ENCODE assay signal across 8 cellular contexts in the genomic region with DNA sequence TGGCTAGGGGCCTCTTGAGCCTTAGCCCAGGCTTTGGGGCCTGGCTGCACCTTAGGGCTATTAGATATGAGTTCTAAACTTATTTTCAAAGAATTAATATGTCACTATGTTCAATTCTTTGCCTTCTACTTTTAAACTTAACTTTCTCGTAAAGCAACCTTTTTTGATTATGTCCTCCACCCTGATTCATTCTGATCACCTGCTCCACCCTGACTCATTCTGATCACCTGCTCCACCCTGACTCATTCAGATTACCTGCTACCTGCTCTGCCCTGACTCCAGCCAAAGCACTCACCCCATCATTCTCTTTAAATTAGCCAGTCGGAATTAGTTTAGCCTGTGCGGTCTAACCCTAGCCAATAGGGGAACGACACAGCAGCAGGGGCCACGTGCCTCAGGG.
DNase-seq lines count a peak whose midpoint lies in the region; ATAC-seq and TF ChIP-seq lines count a peak whose summit lies in the region.
"Not testable (repeated sequence)": the region's sequence is repeated elsewhere in the genome, so short reads cannot be mapped to it uniquely, and the experiment has no call there.

No MANE protein-coding gene starts in this region.

- 57% methylated on average over 5 of the region's 5 CpGs for WGBS in HUES64
- whole genome bisulfite sequencing in mammary epithelial cell (ENCODE audit: low coverage, missing lambda C conversion rate) = 86% methylated on average over 3 of the region's 5 CpGs

- intact Hi-C loops in mammary epithelial cell (cut with micrococcal nuclease) = not testable (repeated sequence)

- CTCF ChIA-PET in CD8-positive, alpha-beta memory T cell (lab: Charles Lee) = interaction anchor here (0.7 to 1.7 kb wide), 4 partner anchors 14 to 102 kb away, joined by 3 to 5 read pairs (median 4); partner anchors contain the start of gene MGAT5B
- CTCF ChIA-PET in mammary epithelial cell (lab: Charles Lee; ENCODE audit: low non-redundant PET) = not testable (repeated sequence)

- not testable (repeated sequence) for H3K9me3 ChIP-seq in CD8-positive, alpha-beta memory T cell (ENCODE audit: low read length); HUES64 (ENCODE audit: insufficient read depth, low read depth, low read length); mammary epithelial cell (replicated peaks; ENCODE audit: insufficient read depth, low read length); iPS-18a (ENCODE audit: control insufficient read depth, low read depth, low read length)

- not testable (repeated sequence) for BruUV-seq in mammary epithelial cell (replicated peaks; lab: Mats Ljungman, UMichigan)

- not testable (repeated sequence) for H3K27ac ChIP-seq in CD8-positive, alpha-beta memory T cell (ENCODE audit: low read depth, low read length); mammary epithelial cell (ENCODE audit: insufficient read depth, low read depth, low read length); iPS-18a (ENCODE audit: low read length)
- peak overlapping the region; percentile 100; the same call in 1 of the 2 replicates for H3K27ac ChIP-seq in HUES64 (ENCODE audit: low read depth, low read length)

- H4K20me1 ChIP-seq in mammary epithelial cell (ENCODE audit: insufficient read depth, low read length) = not testable (repeated sequence)

- H3K27me3 Mint-ChIP-seq in CD8-positive, alpha-beta memory T cell = peaks cover 3 to 17% of the 10 kb centered on the region in 2 donors
- peaks cover 40% of the 10 kb centered on the region for H3K27me3 Mint-ChIP-seq in T-helper 1 cell treated with Interleukin-12 subunit alpha and Interleukin-12 subunit beta and Interleukin-4 antibody, amounts not matched to agents 30 μg/mL and 1 μg/mL, for 36 hours (ENCODE audit: low read depth)
- peaks cover 0 to 12% (median 8%) of the 10 kb centered on the region in 3 donors for H3K27me3 Mint-ChIP-seq in naive B cell

- dilution Hi-C loops in mammary epithelial cell (cut with HindIII; ENCODE audit: low sequenced_read_pairs) = loop anchor here (10.0 kb wide), 1 partner anchor 75 kb away; no protein-coding TSS in a partner anchor

- H3K36me3 Mint-ChIP-seq in CD8-positive, alpha-beta memory T cell; T-helper 1 cell treated with Interleukin-12 subunit alpha and Interleukin-12 subunit beta and Interleukin-4 antibody, amounts not matched to agents 30 μg/mL and 1 μg/mL, for 36 hours (ENCODE audit: low read depth); naive B cell; stimulated activated effector memory CD8-positive, alpha-beta T cell treated with anti-CD3 and anti-CD28 coated beads, Interleukin-12 subunit alpha, Interleukin-12 subunit beta, amount 100 ng/mL, for 72 hours: not testable (repeated sequence)

- not testable (repeated sequence) for H3K79me2 ChIP-seq in mammary epithelial cell (ENCODE audit: insufficient read depth, low read length)

- not testable (repeated sequence) for H3K9me3 Mint-ChIP-seq in CD8-positive, alpha-beta memory T cell; T-helper 1 cell treated with Interleukin-12 subunit alpha and Interleukin-12 subunit beta and Interleukin-4 antibody, amounts not matched to agents 30 μg/mL and 1 μg/mL, for 36 hours; naive B cell; stimulated activated effector memory CD8-positive, alpha-beta T cell treated with anti-CD3 and anti-CD28 coated beads, Interleukin-12 subunit alpha, Interleukin-12 subunit beta, amount 100 ng/mL, for 72 hours

- not testable (repeated sequence) for H3K4me3 ChIP-seq in CD8-positive, alpha-beta memory T cell (ENCODE audit: low read length); mammary epithelial cell (replicated peaks in 1 of 3; ENCODE audit: insufficient read depth in 1 of 3, low read depth in 2 of 3, low read length in 3 of 3)
- H3K4me3 ChIP-seq in HUES64 (ENCODE audit: low read length) = peak overlapping the region; percentile 61; the same call in 1 of the 2 replicates
- peak overlapping the region; percentile 63 for H3K4me3 ChIP-seq in iPS-18a (ENCODE audit: low read length)

- peak overlapping the region in 3 of 8 donors; percentile 14 to 74 (median 52) for H3K27ac Mint-ChIP-seq in CD8-positive, alpha-beta memory T cell
- not testable (repeated sequence) for H3K27ac Mint-ChIP-seq in T-helper 1 cell treated with Interleukin-12 subunit alpha and Interleukin-12 subunit beta and Interleukin-4 antibody, amounts not matched to agents 30 μg/mL and 1 μg/mL, for 36 hours; stimulated activated effector memory CD8-positive, alpha-beta T cell treated with anti-CD3 and anti-CD28 coated beads, Interleukin-12 subunit alpha, Interleukin-12 subunit beta, amount 100 ng/mL, for 72 hours
- peak overlapping the region in 5 of 6 donors; percentile 73 to 98 (median 94) for H3K27ac Mint-ChIP-seq in naive B cell

- H3K9ac ChIP-seq in HUES64 (ENCODE audit: low read depth, low read length); mammary epithelial cell (ENCODE audit: insufficient read depth, low read length); iPS-18a (ENCODE audit: low read length): not testable (repeated sequence)

- not testable (repeated sequence) for TF ChIP-seq CTCF in mammary epithelial cell (conservative IDR thresholded peaks at IDR 0.05 in 1 of 2, IDR thresholded peaks at IDR 0.05 in 1 of 2; ENCODE audit: extremely low read depth in 1 of 2, insufficient read depth in 1 of 2, low read depth in 1 of 2, low read length in 2 of 2)

- peaks cover 17 to 23% (median 21%) of the 10 kb centered on the region in 3 donors for H3K4me1 Mint-ChIP-seq in CD8-positive, alpha-beta memory T cell
- peaks cover 17% of the 10 kb centered on the region for H3K4me1 Mint-ChIP-seq in T-helper 1 cell treated with Interleukin-12 subunit alpha and Interleukin-12 subunit beta and Interleukin-4 antibody, amounts not matched to agents 30 μg/mL and 1 μg/mL, for 36 hours (ENCODE audit: low read depth)
- peaks cover 15 to 42% (median 19%) of the 10 kb centered on the region in 3 donors for H3K4me1 Mint-ChIP-seq in naive B cell
- H3K4me1 Mint-ChIP-seq in stimulated activated effector memory CD8-positive, alpha-beta T cell treated with anti-CD3 and anti-CD28 coated beads, Interleukin-12 subunit alpha, Interleukin-12 subunit beta, amount 100 ng/mL, for 72 hours = peaks cover 18% of the 10 kb centered on the region

- POLR2A ChIA-PET in CD8-positive, alpha-beta memory T cell (lab: Charles Lee) = not testable (repeated sequence)

- not testable (repeated sequence) for H3K27me3 ChIP-seq in CD8-positive, alpha-beta memory T cell (ENCODE audit: insufficient read depth, low read length, poor library complexity, severe bottlenecking); HUES64 (ENCODE audit: insufficient read depth, low read length); iPS-18a (ENCODE audit: control insufficient read depth, insufficient read depth, low read length)
- H3K27me3 ChIP-seq in mammary epithelial cell (ENCODE audit: insufficient read depth, low read length) = peaks cover 21% of the 10 kb centered on the region

- not testable (repeated sequence) for H3K4me2 ChIP-seq in mammary epithelial cell (ENCODE audit: insufficient read depth, low read depth, low read length)

- not testable (repeated sequence) for H2AFZ ChIP-seq in mammary epithelial cell (ENCODE audit: low read depth, low read length)

- ATAC-seq in naive B cell (ENCODE audit: low read depth in 2 of 2); stimulated activated effector memory CD8-positive, alpha-beta T cell treated with anti-CD3 and anti-CD28 coated beads, Interleukin-12 subunit alpha, Interleukin-12 subunit beta, amount 100 ng/mL, for 72 hours: not testable (repeated sequence)

- not testable (repeated sequence) for H3K36me3 ChIP-seq in CD8-positive, alpha-beta memory T cell (ENCODE audit: insufficient read depth, low read length); HUES64 (ENCODE audit: insufficient read depth, low read length); mammary epithelial cell (ENCODE audit: insufficient read depth, low read length); iPS-18a (ENCODE audit: control insufficient read depth, low read depth, low read length)

- peak overlapping the region in 5 of 7 donors; percentile 27 to 87 (median 74) for H3K4me3 Mint-ChIP-seq in CD8-positive, alpha-beta memory T cell
- peak overlapping the region; percentile 9 for H3K4me3 Mint-ChIP-seq in T-helper 1 cell treated with Interleukin-12 subunit alpha and Interleukin-12 subunit beta and Interleukin-4 antibody, amounts not matched to agents 30 μg/mL and 1 μg/mL, for 36 hours
- peak overlapping the region in 7 of 8 donors; percentile 8 to 95 (median 71) for H3K4me3 Mint-ChIP-seq in naive B cell
- H3K4me3 Mint-ChIP-seq in stimulated activated effector memory CD8-positive, alpha-beta T cell treated with anti-CD3 and anti-CD28 coated beads, Interleukin-12 subunit alpha, Interleukin-12 subunit beta, amount 100 ng/mL, for 72 hours = peak overlapping the region; percentile 59

- DNase-seq in CD8-positive, alpha-beta memory T cell; naive B cell; stimulated activated effector memory CD8-positive, alpha-beta T cell treated with anti-CD3 and anti-CD28 coated beads, Interleukin-12 subunit alpha, Interleukin-12 subunit beta, amount 100 ng/mL, for 72 hours (ENCODE audit: low spot score in 2 of 2): not testable (repeated sequence)
- DNase-seq in NCI-H526 treated with DMSO at 0.1 percent for 48 hours (lab: John Stamatoyannopoulos, UW) = peak; percentile 52
- DNase-seq in mammary epithelial cell = peak; percentile 23

- not testable (repeated sequence) for H3K4me1 ChIP-seq in CD8-positive, alpha-beta memory T cell (ENCODE audit: insufficient read depth, low read length); mammary epithelial cell (ENCODE audit: insufficient read depth, low read length)
- H3K4me1 ChIP-seq in HUES64 (ENCODE audit: insufficient read depth, low read length) (peaks cover 27% of the 10 kb centered on the region), iPS-18a (ENCODE audit: control insufficient read depth, low read depth, low read length) (peaks cover 25% of the 10 kb centered on the region)

- in situ Hi-C loops in mammary epithelial cell (cut with MboI; ENCODE audit: low sequenced_read_pairs in 2 of 2) = not testable (repeated sequence)

Comparison
In these comparisons a context has a peak if more than half of its experiments do, and no peak if none do; other contexts are left out.
1. H3K4me3 Mint-ChIP-seq: peak in every context shown above with its lines; median percentile 74 in CD8-positive, alpha-beta memory T cell; 71 in naive B cell; 59 in stimulated activated effector memory CD8-positive, alpha-beta T cell treated with anti-CD3 and anti-CD28 coated beads, Interleukin-12 subunit alpha, Interleukin-12 subunit beta, amount 100 ng/mL, for 72 hours; 9 in T-helper 1 cell treated with Interleukin-12 subunit alpha and Interleukin-12 subunit beta and Interleukin-4 antibody, amounts not matched to agents 30 μg/mL and 1 μg/mL, for 36 hours.